In genomic region chr17:45124797-45125122, GRCh38 we compare ENCODE assay signal across 8 cellular contexts. TPM values are rescaled to one million over a fixed set of nuclear protein-coding genes. Genes with fewer than 3 reads are reported as not detected.
DNase-seq lines count a peak whose midpoint lies in the region; ATAC-seq and TF ChIP-seq lines count a peak whose summit lies in the region.
"Not testable (repeated sequence)": the region's sequence is repeated elsewhere in the genome, so short reads cannot be mapped to it uniquely, and the experiment has no call there.

No MANE protein-coding gene starts in this region.

- H3F3A ChIP-seq in Loucy (ENCODE audit: low read depth): not testable (repeated sequence)

- H3K27me3 ChIP-seq in AG04450 (ENCODE audit: control insufficient read depth, insufficient read depth, low read length); Loucy (ENCODE audit: insufficient read depth, low read length, poor library complexity, severe bottlenecking); duodenal mucosa (ENCODE audit: control insufficient read depth in 1 of 2, insufficient read depth in 2 of 2, low read length in 2 of 2); mucosa of stomach (ENCODE audit: control insufficient read depth, insufficient read depth, low read length); skeletal muscle tissue (ENCODE audit: control insufficient read depth in 3 of 3, insufficient read depth in 3 of 3, low read length in 3 of 3); upper lobe of right lung: not testable (repeated sequence)
- H3K27me3 ChIP-seq in heart right ventricle: peaks cover 0 to 10% (median 0%) of the 10 kb centered on the region in 7 donors

- CTCF ChIA-PET in AG04450 (lab: Charles Lee): interaction anchor here (1.1 to 3.3 kb wide), 2 partner anchors 10 to 73 kb away, joined by 3 to 28 read pairs; partner anchors contain the start of gene ACBD4
- CTCF ChIA-PET in activated CD8-positive, alpha-beta memory T cell treated with anti-CD3 and anti-CD28 coated beads, Interleukin-2, amount 10 ng/mL, durations not matched to agents 7 days and 5 days (lab: Charles Lee): interaction anchor here (1.8 kb wide), 1 partner anchor 11 kb away, joined by 11 read pairs; the partner anchor contains the start of gene ACBD4

- not testable (repeated sequence) for H3K79me2 ChIP-seq in Loucy (ENCODE audit: insufficient read depth, low read length)

- TF ChIP-seq CTCF in AG04450 (IDR thresholded peaks at IDR 0.05; ENCODE audit: low read depth, low read length); Loucy (conservative IDR thresholded peaks at IDR 0.05; ENCODE audit: low read length); heart right ventricle (IDR thresholded peaks at IDR 0.05); upper lobe of right lung (IDR thresholded peaks at IDR 0.05): not testable (repeated sequence)

- H3K36me3 ChIP-seq in Loucy (ENCODE audit: insufficient read depth, low read length); duodenal mucosa (ENCODE audit: control insufficient read depth in 1 of 2, insufficient read depth in 2 of 2, low read length in 2 of 2); mucosa of stomach (ENCODE audit: control insufficient read depth, insufficient read depth, low read length); skeletal muscle tissue (ENCODE audit: control insufficient read depth in 3 of 3, insufficient read depth in 3 of 3, low read length in 3 of 3); upper lobe of right lung: not testable (repeated sequence)
- peaks cover 0 to 12% (median 0%) of the 10 kb centered on the region in 9 donors for H3K36me3 ChIP-seq in heart right ventricle

- 88% methylated on average over 5 of the region's 5 CpGs for WGBS in heart right ventricle, 2 donors

- not testable (repeated sequence) for H3K9me3 ChIP-seq in AG04450 (ENCODE audit: control insufficient read depth, insufficient read depth, low read length); Loucy (ENCODE audit: insufficient read depth, low read depth, low read length); duodenal mucosa (ENCODE audit: control insufficient read depth in 1 of 2, low read length in 2 of 2); heart right ventricle; mucosa of stomach (ENCODE audit: control insufficient read depth, low read length); skeletal muscle tissue (ENCODE audit: control insufficient read depth in 3 of 3, low read length in 3 of 3); upper lobe of right lung

- H3K27me3 Mint-ChIP-seq in activated CD8-positive, alpha-beta memory T cell treated with anti-CD3 and anti-CD28 coated beads, Interleukin-2, amount 10 ng/mL, durations not matched to agents 7 days and 5 days: not testable (repeated sequence)

- not testable (repeated sequence) for ATAC-seq in activated CD8-positive, alpha-beta memory T cell treated with anti-CD3 and anti-CD28 coated beads, Interleukin-2, amount 10 ng/mL, durations not matched to agents 7 days and 5 days; heart right ventricle; upper lobe of right lung

- peak overlapping the region; percentile 65 for H3K9ac ChIP-seq in Loucy (ENCODE audit: low read depth, low read length, poor library complexity, severe bottlenecking)
- not testable (repeated sequence) for H3K9ac ChIP-seq in duodenal mucosa (ENCODE audit: low read depth in 1 of 2, low read length in 2 of 2)
- H3K9ac ChIP-seq in mucosa of stomach (ENCODE audit: low read length): peak overlapping the region; percentile 49
- peak overlapping the region in 2 of 3 donors; percentile 20 to 33 for H3K9ac ChIP-seq in skeletal muscle tissue (ENCODE audit: low read depth in 1 of 3, low read length in 3 of 3)

- POLR2A ChIA-PET in AG04450 (lab: Yijun Ruan, JAX): interaction anchor here (0.6 kb wide), 1 partner anchor 32 kb away, joined by 4 read pairs; no protein-coding TSS in a partner anchor

- H3K4me1 Mint-ChIP-seq in activated CD8-positive, alpha-beta memory T cell treated with anti-CD3 and anti-CD28 coated beads, Interleukin-2, amount 10 ng/mL, durations not matched to agents 7 days and 5 days: not testable (repeated sequence)

- H3K9me2 ChIP-seq in Loucy (replicated peaks; ENCODE audit: low read depth, low read length): not testable (repeated sequence)

- not testable (repeated sequence) for H3K4me3 Mint-ChIP-seq in activated CD8-positive, alpha-beta memory T cell treated with anti-CD3 and anti-CD28 coated beads, Interleukin-2, amount 10 ng/mL, durations not matched to agents 7 days and 5 days

- not testable (repeated sequence) for H3K4me3 ChIP-seq in AG04450 (ENCODE audit: low read depth, low read length); duodenal mucosa (ENCODE audit: low read depth in 1 of 2, low read length in 2 of 2); heart right ventricle; mucosa of stomach (ENCODE audit: low read length); skeletal muscle tissue (ENCODE audit: low read length in 3 of 3); upper lobe of right lung
- peak overlapping the region; percentile 47 for H3K4me3 ChIP-seq in Loucy (ENCODE audit: low read length, poor library complexity, severe bottlenecking)

- peak overlapping the region; percentile 73 for H3K4me2 ChIP-seq in Loucy (ENCODE audit: low read depth, low read length, poor library complexity, severe bottlenecking)

- not testable (repeated sequence) for H3K36me3 Mint-ChIP-seq in activated CD8-positive, alpha-beta memory T cell treated with anti-CD3 and anti-CD28 coated beads, Interleukin-2, amount 10 ng/mL, durations not matched to agents 7 days and 5 days

- not testable (repeated sequence) for H3K9me3 Mint-ChIP-seq in activated CD8-positive, alpha-beta memory T cell treated with anti-CD3 and anti-CD28 coated beads, Interleukin-2, amount 10 ng/mL, durations not matched to agents 7 days and 5 days (ENCODE audit: low read depth)

- H3K27ac Mint-ChIP-seq in activated CD8-positive, alpha-beta memory T cell treated with anti-CD3 and anti-CD28 coated beads, Interleukin-2, amount 10 ng/mL, durations not matched to agents 7 days and 5 days: peak overlapping the region; percentile 32

- DNase-seq in AG04450 (ENCODE audit: low read depth, low spot score); activated CD8-positive, alpha-beta memory T cell treated with anti-CD3 and anti-CD28 coated beads, Interleukin-2, amount 10 ng/mL, durations not matched to agents 7 days and 5 days; heart right ventricle; upper lobe of right lung: not testable (repeated sequence)

- H4K20me1 ChIP-seq in Loucy (ENCODE audit: insufficient read depth, low read length, poor library complexity, severe bottlenecking): not testable (repeated sequence)

- H2AFZ ChIP-seq in Loucy (ENCODE audit: low read length): peak overlapping the region; percentile 54

- H3K27ac ChIP-seq in AG04450 (ENCODE audit: low read depth, low read length) (peak overlapping the region; percentile 83), duodenal mucosa (ENCODE audit: low read depth, low read length) (peak overlapping the region; percentile 46), heart right ventricle (peak overlapping the region in 6 of 10 donors; percentile 2 to 83 (median 36)), skeletal muscle tissue (ENCODE audit: low read depth, low read length) (peak overlapping the region; percentile 51), upper lobe of right lung (peak overlapping the region; percentile 78)

- peaks cover 18% of the 10 kb centered on the region for H3K4me1 ChIP-seq in Loucy (ENCODE audit: insufficient read depth, low read length, poor library complexity, severe bottlenecking)
- H3K4me1 ChIP-seq in duodenal mucosa (ENCODE audit: control insufficient read depth in 1 of 2, insufficient read depth in 2 of 2, low read length in 2 of 2): peaks cover 47% of the 10 kb centered on the region in 2 donors
- peaks cover 36 to 67% (median 59%) of the 10 kb centered on the region in 9 donors for H3K4me1 ChIP-seq in heart right ventricle
- H3K4me1 ChIP-seq in mucosa of stomach (ENCODE audit: control insufficient read depth, insufficient read depth, low read length): peaks cover 75% of the 10 kb centered on the region
- peaks cover 52 to 64% (median 55%) of the 10 kb centered on the region in 3 donors for H3K4me1 ChIP-seq in skeletal muscle tissue (ENCODE audit: control insufficient read depth in 3 of 3, insufficient read depth in 3 of 3, low read length in 3 of 3)
- H3K4me1 ChIP-seq in upper lobe of right lung: peaks cover 47% of the 10 kb centered on the region

- intact Hi-C loops in heart right ventricle (cut with DNase I): loop anchor here in 1 of 10 donors (10.0 kb wide), 1 partner anchor 350 kb away; no protein-coding TSS in a partner anchor
- intact Hi-C loops in upper lobe of right lung (cut with DNase I): not testable (repeated sequence)

RNA-seq across cellular contexts. Expression of gene PLCD3, which starts 7.6 kb away (rescaled TPM):
- 28.2 and 42.3 TPM in 2 replicates for polyA plus RNA-seq in AG04450 (2011; rRNA removed)
- 64.1 and 86.5 TPM in 2 replicates for polyA minus RNA-seq in AG04450 (2011; rRNA and poly(A)+ RNA removed)
- total RNA-seq in activated CD8-positive, alpha-beta memory T cell treated with anti-CD3 and anti-CD28 coated beads, Interleukin-2, amount 10 ng/mL, durations not matched to agents 7 days and 5 days: 1 to 10 TPM; 2.6 to 5.2 TPM
- 100 to 1,000 TPM in 9 of 10 donors, 10 to 100 TPM in 1; 87.2 to 188 (median 115) TPM for total RNA-seq in heart right ventricle
- polyA plus RNA-seq in heart right ventricle: 10 to 100 TPM; 44.6 to 72.3 TPM
- total RNA-seq in skeletal muscle tissue: 12.0 TPM
- total RNA-seq in upper lobe of right lung: 37.0 TPM

RNA-seq across cellular contexts. Expression of gene ACBD4, which starts 10.7 kb away (rescaled TPM):
- polyA plus RNA-seq in AG04450 (2011; rRNA removed): 4.0 and 4.7 TPM in 2 replicates
- polyA minus RNA-seq in AG04450 (2011; rRNA and poly(A)+ RNA removed): 2.6 TPM in 2 replicates
- total RNA-seq in activated CD8-positive, alpha-beta memory T cell treated with anti-CD3 and anti-CD28 coated beads, Interleukin-2, amount 10 ng/mL, durations not matched to agents 7 days and 5 days: 10 to 100 TPM; 14.9 to 20.6 TPM
- total RNA-seq in heart right ventricle: 1 to 10 TPM; 6.1 to 9.7 (median 7.3) TPM
- 10 to 100 TPM in 1 of 2 donors, 1 to 10 TPM in 1; 4.2 to 16.7 TPM for polyA plus RNA-seq in heart right ventricle
- total RNA-seq in skeletal muscle tissue: 3.1 TPM
- 16.3 TPM for total RNA-seq in upper lobe of right lung

RNA-seq across cellular contexts. Expression of gene HEXIM1, which starts 23.5 kb away (rescaled TPM):
- 12.4 and 13.2 TPM in 2 replicates for polyA plus RNA-seq in AG04450 (2011; rRNA removed)
- polyA minus RNA-seq in AG04450 (2011; rRNA and poly(A)+ RNA removed): 10.0 and 11.4 TPM in 2 replicates
- 10 to 100 TPM; 40.2 to 42.4 TPM for total RNA-seq in activated CD8-positive, alpha-beta memory T cell treated with anti-CD3 and anti-CD28 coated beads, Interleukin-2, amount 10 ng/mL, durations not matched to agents 7 days and 5 days
- total RNA-seq in heart right ventricle: 10 to 100 TPM; 17.0 to 37.4 (median 20.1) TPM
- 10 to 100 TPM in 1 of 2 donors, 1 to 10 TPM in 1; 8.4 to 11.0 TPM for polyA plus RNA-seq in heart right ventricle
- total RNA-seq in skeletal muscle tissue: 14.6 TPM
- total RNA-seq in upper lobe of right lung: 36.1 TPM

RNA-seq across cellular contexts. Expression of gene HEXIM2, which starts 36.9 kb away (rescaled TPM):
- polyA plus RNA-seq in AG04450 (2011; rRNA removed) (4.2 and 4.5 TPM in 2 replicates), heart right ventricle (1 to 10 TPM; 3.0 to 6.4 TPM)
- 3.2 and 5.0 TPM in 2 replicates for polyA minus RNA-seq in AG04450 (2011; rRNA and poly(A)+ RNA removed)
- 1 to 10 TPM; 6.9 to 7.5 TPM for total RNA-seq in activated CD8-positive, alpha-beta memory T cell treated with anti-CD3 and anti-CD28 coated beads, Interleukin-2, amount 10 ng/mL, durations not matched to agents 7 days and 5 days
- total RNA-seq in heart right ventricle (10 to 100 TPM in 1 of 10 donors, 1 to 10 TPM in 9; 4.6 to 10.3 (median 6.3) TPM), skeletal muscle tissue (10.4 TPM), upper lobe of right lung (5.7 TPM)
